Comparison of ENCODE assay signal across 20 cellular contexts in genomic region chr2:218332288-218332687, GRCh38. TPM values are rescaled to one million over a fixed set of nuclear protein-coding genes. Genes with fewer than 3 reads are reported as not detected.
DNase-seq lines count a peak whose midpoint lies in the region; ATAC-seq, FAIRE-seq and TF ChIP-seq lines count a peak whose summit lies in the region.
"Had no signal": no experiment of that assay in that cellular context is flagged by ENCODE, and none has a peak within 500 bp of the region (broad histone marks: within the 10 kb centered on the region; RNA-seq: fewer than 3 reads in every experiment).

No MANE protein-coding gene starts in this region.

- WGBS in A549 (ENCODE audit: missing lambda C conversion rate): 96% methylated on average over 1 of the region's 1 CpG
- no CpG with 5 or more reads among the region's 1 CpG for WGBS in H9 (ENCODE audit: extremely low coverage, insufficient read length, low lambda C conversion rate)
- 44% methylated on average over 1 of the region's 1 CpG for WGBS in K562 (ENCODE audit: insufficient coverage, low coverage, missing lambda C conversion rate)

- no peak for TF ChIP-seq EP300 in A549 (IDR thresholded peaks at IDR 0.05)
- no peak for TF ChIP-seq EP300 in K562 (IDR thresholded peaks at IDR 0.05; ENCODE audit: low read length)

- H3K23ac ChIP-seq in H9 (ENCODE audit: insufficient read length, low read depth, low read length): no peak overlapping the region

- H3K9me3 ChIP-seq in A549: no peaks in the 10 kb centered on the region
- H3K9me3 ChIP-seq in H9 (ENCODE audit: control insufficient read depth, low read depth, low read length): no peaks in the 10 kb centered on the region
- no peaks in the 10 kb centered on the region for H3K9me3 ChIP-seq in K562 (replicated peaks; ENCODE audit: control insufficient read depth, insufficient read depth, low read depth, low read length)
- H3K9me3 ChIP-seq: HAP-1 had no signal

- H4K91ac ChIP-seq in H9 (ENCODE audit: insufficient read length, low read depth, low read length): no peak overlapping the region

- no peak for TF ChIP-seq POLR2A in A549 (IDR thresholded peaks at IDR 0.05; ENCODE audit: low read length)
- TF ChIP-seq POLR2A in K562 (conservative IDR thresholded peaks at IDR 0.05): no peak

- H3K27ac Mint-ChIP-seq in H9 (peak overlapping the region in 2 of 3 experiments; percentile 85 to 91; a peak in 4 of 7 replicates), mesothelial cell of epicardium (peak overlapping the region; percentile 32)
- H3K27ac Mint-ChIP-seq: activated CD4-positive, alpha-beta memory T cell treated with anti-CD3 and anti-CD28 coated beads for 36 hours had no signal

- no peak for TF ChIP-seq RAD21 in A549 (conservative IDR thresholded peaks at IDR 0.05 in 1 of 2, IDR thresholded peaks at IDR 0.05 in 1 of 2)
- TF ChIP-seq RAD21 in K562 (CRISPR knock-in tag; conservative IDR thresholded peaks at IDR 0.05 in 1 of 2, IDR thresholded peaks at IDR 0.05 in 1 of 2): no peak

- intact Hi-C loops in K562 (cut with micrococcal nuclease): no loop called here

- no peak for DNase-seq in A549 (ENCODE audit: low read depth in 1 of 2, low spot score in 1 of 2)
- no peak for DNase-seq in H9
- peak in 1 of 4 experiments; percentile 32 for DNase-seq in K562 (ENCODE audit: extremely low read depth in 1 of 4, low spot score in 3 of 4)
- DNase-seq in mesothelial cell of epicardium (ENCODE audit: low spot score in 2 of 2, unreplicated experiment in 2 of 2): no peak
- DNase-seq in activated T-cell treated with anti-CD3 and anti-CD28 coated beads for 4 hours: no peak
- DNase-seq in RWPE1 (ENCODE audit: low spot score): no peak
- DNase-seq in activated effector memory CD4-positive, alpha-beta T cell treated with Interleukin-2 at 50 U/mL for 16 hours: no peak
- DNase-seq: activated gamma-delta T cell; DMS79; NCI-H1105 treated with DMSO at 0.1 percent for 48 hours; NCI-H446; stimulated activated CD8-positive, alpha-beta memory T cell treated with anti-CD3 and anti-CD28 coated beads, Interleukin-4, amount 100 ng/mL, for 48 hours had no signal

- no peaks in the 10 kb centered on the region for H3K23me2 ChIP-seq in H9 (ENCODE audit: insufficient read length, low read depth, low read length, poor library complexity, severe bottlenecking)

- H3T11ph ChIP-seq in H9 (ENCODE audit: low read length): no peak overlapping the region

- no peaks in the 10 kb centered on the region for H3K9me1 ChIP-seq in K562 (ENCODE audit: control insufficient read depth, insufficient read depth, low read length)

- H2BK5ac ChIP-seq in H9 (ENCODE audit: insufficient read length, low read length): no peak overlapping the region

- no peak overlapping the region for H3K4ac ChIP-seq in H9 (ENCODE audit: low read depth, low read length)

- H2BK12ac ChIP-seq in H9 (ENCODE audit: insufficient read length, low read depth, low read length): no peak overlapping the region

- POLR2A ChIA-PET in A549 (lab: Yijun Ruan, JAX) (no interaction called here), K562 (lab: Yijun Ruan, JAX) (interaction anchor here (1.7 to 2.2 kb wide), 3 partner anchors 9 to 35 kb away, joined by 4 to 7 read pairs (median 5); no protein-coding TSS in a partner anchor), RWPE1 (lab: Yijun Ruan, JAX; ENCODE audit: low non-redundant PET) (no interaction called here)

- H3K9me3 Mint-ChIP-seq in H9 (no peaks in the 10 kb centered on the region), mesothelial cell of epicardium (peaks cover 4% of the 10 kb centered on the region)
- H3K9me3 Mint-ChIP-seq: activated CD4-positive, alpha-beta memory T cell treated with anti-CD3 and anti-CD28 coated beads for 36 hours had no signal

- no peak overlapping the region for H4K8ac ChIP-seq in H9 (replicated peaks; ENCODE audit: insufficient read length, low read depth, low read length)

- peak overlapping the region in 1 of 2 experiments; percentile 21; a peak in 1 of 6 replicates for H3K27ac ChIP-seq in A549
- H3K27ac ChIP-seq in H9 (ENCODE audit: insufficient read length, low read depth, low read length): no peak overlapping the region
- peak overlapping the region; percentile 98 for H3K27ac ChIP-seq in K562 (ENCODE audit: extremely low read depth, low read depth, low read length)
- no peak overlapping the region for H3K27ac ChIP-seq in RWPE1

- no peak overlapping the region for H3K4me2 ChIP-seq in A549
- H3K4me2 ChIP-seq in H9 (ENCODE audit: insufficient read depth, insufficient read length, low read length): no peak overlapping the region
- peak overlapping the region; percentile 90 for H3K4me2 ChIP-seq in K562 (ENCODE audit: insufficient read depth, low read length)

- H3K9ac ChIP-seq in H9 (ENCODE audit: extremely low read depth, insufficient read length, low read length): no peak overlapping the region
- peak overlapping the region; percentile 85 to 95 for H3K9ac ChIP-seq in K562 (ENCODE audit: insufficient read depth in 1 of 2, low read depth in 2 of 2, low read length in 2 of 2)

- H3K14ac ChIP-seq in H9 (ENCODE audit: insufficient read depth, low read length): no peak overlapping the region

- H2AFZ ChIP-seq in H9 (ENCODE audit: low read length) (no peak overlapping the region), K562 (ENCODE audit: low read depth, low read length) (peak overlapping the region; percentile 14; the same call in 1 of the 2 replicates)

- H3K56ac ChIP-seq in H9 (ENCODE audit: insufficient read length, low read depth, low read length): no peak overlapping the region

- CTCF ChIA-PET in A549 (lab: Yijun Ruan, JAX) (interaction anchor here (1.2 kb wide), 1 partner anchor 31 kb away, joined by 4 read pairs; no protein-coding TSS in a partner anchor), K562 (lab: Yijun Ruan, JAX; ENCODE audit: low intra/inter-chr PET ratio) (no interaction called here), RWPE1 (lab: Yijun Ruan, JAX) (interaction anchor here (0.8 kb wide), 1 partner anchor 59 kb away, joined by 3 read pairs; no protein-coding TSS in a partner anchor)

- H3K36me3 Mint-ChIP-seq in H9 (ENCODE audit: insufficient read depth in 1 of 3, low read depth in 3 of 3) (no peaks in the 10 kb centered on the region), mesothelial cell of epicardium (peaks cover 6% of the 10 kb centered on the region)
- H3K36me3 Mint-ChIP-seq: activated CD4-positive, alpha-beta memory T cell treated with anti-CD3 and anti-CD28 coated beads for 36 hours had no signal

- H3K4me3 Mint-ChIP-seq in H9 (no peak overlapping the region), mesothelial cell of epicardium (no peak overlapping the region)
- H3K4me3 Mint-ChIP-seq: activated CD4-positive, alpha-beta memory T cell treated with anti-CD3 and anti-CD28 coated beads for 36 hours had no signal

- H3K4me1 ChIP-seq in A549 (no peaks in the 10 kb centered on the region), H9 (ENCODE audit: insufficient read depth, low read length) (no peaks in the 10 kb centered on the region; the same call in 1 of the 2 replicates), K562 (replicated peaks in 1 of 2; ENCODE audit: control insufficient read depth in 2 of 2, insufficient read depth in 2 of 2, low read length in 2 of 2) (peaks cover 32 to 39% of the 10 kb centered on the region in 2 experiments)

- H3K36me3 ChIP-seq in K562 (ENCODE audit: control insufficient read depth, insufficient read depth, low read length): 0 out of 3 replicates have a peak, but pooled peaks cover 2% of the 10 kb centered on the region
- H3K36me3 ChIP-seq: HAP-1 had no signal

- FAIRE-seq in A549 (lab: Jason Lieb, UNC) (no peak), K562 (lab: Jason Lieb, UNC) (no peak)
- FAIRE-seq: endothelial cell of umbilical vein had no signal

- TF ChIP-seq CTCF in A549 (IDR thresholded peaks at IDR 0.05) (no peak), H9 (conservative IDR thresholded peaks at IDR 0.05) (no peak), K562 (IDR thresholded peaks at IDR 0.05 in 2 of 3, conservative IDR thresholded peaks at IDR 0.05 in 1 of 3; ENCODE audit: insufficient read depth in 2 of 3, low read depth in 1 of 3, low read length in 3 of 3) (no peak), mesothelial cell of epicardium (IDR thresholded peaks at IDR 0.05; ENCODE audit: unreplicated experiment) (no peak), RWPE1 (conservative IDR thresholded peaks at IDR 0.05; ENCODE audit: low read depth) (no peak)

- H2AK5ac ChIP-seq in H9 (ENCODE audit: insufficient read length, low read length): no peak overlapping the region

- no peaks in the 10 kb centered on the region for H4K20me1 ChIP-seq in H9 (ENCODE audit: control insufficient read depth, insufficient read depth, insufficient read length)
- no peaks in the 10 kb centered on the region for H4K20me1 ChIP-seq in K562 (replicated peaks; ENCODE audit: control insufficient read depth, insufficient read depth, low read length)

- H2BK20ac ChIP-seq in H9 (ENCODE audit: low read depth, low read length, poor library complexity, severe bottlenecking): no peak overlapping the region

- no peaks in the 10 kb centered on the region for H3K79me2 ChIP-seq in H9 (ENCODE audit: insufficient read depth, low read length)
- H3K79me2 ChIP-seq in K562 (ENCODE audit: control insufficient read depth, insufficient read depth, low read length): peaks cover 30% of the 10 kb centered on the region

- no peaks in the 10 kb centered on the region for H3K27me3 Mint-ChIP-seq in H9 (ENCODE audit: low read depth)
- no peaks in the 10 kb centered on the region for H3K27me3 Mint-ChIP-seq in mesothelial cell of epicardium (ENCODE audit: low read depth)
- H3K27me3 Mint-ChIP-seq: activated CD4-positive, alpha-beta memory T cell treated with anti-CD3 and anti-CD28 coated beads for 36 hours had no signal

- H3K18ac ChIP-seq in H9 (ENCODE audit: insufficient read length, low read depth, low read length): no peak overlapping the region

- H3K27me3 ChIP-seq in H9 (ENCODE audit: insufficient read depth, low read length) (no peaks in the 10 kb centered on the region), K562 (ENCODE audit: control insufficient read depth in 2 of 2, insufficient read depth in 2 of 2, low read length in 2 of 2) (no peaks in the 10 kb centered on the region)

- H3K4me3 ChIP-seq in A549 (no peak overlapping the region), K562 (peak overlapping the region; percentile 27)
- H3K4me3 ChIP-seq: HAP-1, lung had no signal

- no TSS peak for BruUV-seq in K562 (replicated peaks; lab: Mats Ljungman, UMichigan)

- in situ Hi-C loops in K562 (cut with MboI): no loop called here

- H2BK15ac ChIP-seq in H9 (ENCODE audit: low read depth, low read length): no peak overlapping the region

- no peaks in the 10 kb centered on the region for H3K79me1 ChIP-seq in H9 (ENCODE audit: insufficient read depth, low read depth, low read length, poor library complexity, severe bottlenecking)

- no peak overlapping the region for H4K5ac ChIP-seq in H9 (ENCODE audit: insufficient read length, low read depth, low read length)

- ATAC-seq in A549: peak; percentile 27 to 59; a peak in 4 of 6 replicates
- peak; percentile 30 for ATAC-seq in K562
- no peak for ATAC-seq in HG02571 (IDR thresholded peaks at IDR 0.05; ENCODE audit: unreplicated experiment)

- no peak overlapping the region for H2BK120ac ChIP-seq in H9 (ENCODE audit: low read depth, low read length, poor library complexity, severe bottlenecking)

- H3K4me1 Mint-ChIP-seq in H9 (peaks cover 21 to 32% of the 10 kb centered on the region in 2 experiments), mesothelial cell of epicardium (peaks cover 39% of the 10 kb centered on the region)

RNA-seq across cellular contexts. Expression of gene CATIP, which starts 24.4 kb away (rescaled TPM):
- 0.17 and 0.41 TPM in 2 replicates for polyA plus RNA-seq in A549 (2011; rRNA removed)
- 0.14 and 0.20 TPM in 2 replicates for polyA plus RNA-seq in A549 (2012; cell fraction: cytosol; rRNA removed)
- polyA plus RNA-seq in A549 (2012; cell fraction: nucleus; rRNA removed): 0.33 and 0.34 TPM in 2 replicates
- polyA plus RNA-seq in A549 (2017; fragmentation: RNase III; extraction: RNeasy Plus Mini Kit Qiagen cat#74134 plus additional on column Dnase treatment): 0.09 to 0.15 TPM in 2 of 3 replicates, not detected in the other
- 1.9 and 2.0 TPM in 2 replicates for polyA minus RNA-seq in A549 (2011; rRNA and poly(A)+ RNA removed)
- not detected in 2 replicates for total RNA-seq in H9 (2021)
- total RNA-seq in K562 (2011; cell fraction: chromatin; rRNA removed; ENCODE audit: low replicate concordance): not detected in 2 replicates
- total RNA-seq in K562 (2011; cell fraction: nucleolus; rRNA removed): not detected in 2 replicates
- 1.2 TPM in 1 of 2 replicates, not detected in the other for total RNA-seq in K562 (2011; cell fraction: nucleoplasm; rRNA removed)
- total RNA-seq in K562 (2014; rRNA removed): not detected in 2 replicates
- not detected in 2 replicates for total RNA-seq in K562 (2014; rRNA removed; fragmentation: Illumina TruSeq; extraction: Trizol)
- not detected in 2 replicates for total RNA-seq in K562 (2015; rRNA removed; fragmentation: Illumina TruSeq; extraction: Trizol)
- total RNA-seq in K562 (2021): not detected in 2 replicates
- not detected in 2 replicates for polyA plus RNA-seq in K562 (2011; rRNA removed)
- polyA plus RNA-seq in K562 (2011; cell fraction: cytosol; rRNA removed): not detected in 2 replicates
- polyA plus RNA-seq in K562 (2011; cell fraction: nucleus; rRNA removed): 0.17 TPM in 1 of 2 replicates, not detected in the other
- polyA plus RNA-seq in K562 (2012): 0.18 and 0.37 TPM in 2 replicates
- polyA plus RNA-seq in K562 (2014; fragmentation: Illumina TruSeq; extraction: Trizol): not detected in 2 replicates
- under 1 TPM; 0.06 to 0.08 TPM for polyA plus RNA-seq in K562 (2014; fragmentation: Nextera tagmentation; extraction: Ambion mirVana)
- polyA plus RNA-seq in K562 (2014; rRNA removed): 0.09 TPM in 1 of 2 replicates, not detected in the other
- not detected in 2 replicates for polyA minus RNA-seq in K562 (2011; rRNA and poly(A)+ RNA removed)
- polyA minus RNA-seq in K562 (2011; cell fraction: cytosol; rRNA and poly(A)+ RNA removed): not detected in 2 replicates
- polyA minus RNA-seq in K562 (2011; cell fraction: nucleus; rRNA and poly(A)+ RNA removed): not detected in 2 replicates
- total RNA-seq in mesothelial cell of epicardium: 0.16 TPM in 1 of 3 replicates, not detected in the others
- total RNA-seq: activated CD4-positive, alpha-beta memory T cell treated with anti-CD3 and anti-CD28 coated beads for 36 hours; endothelial cell of umbilical vein; osteoblast; RPMI7951 had no signal
- polyA plus RNA-seq: AG04450, endothelial cell of umbilical vein had no signal

RNA-seq across cellular contexts. Expression of gene TMBIM1, which starts 40.0 kb away (rescaled TPM):
- polyA plus RNA-seq in A549 (2011; rRNA removed) (61.4 and 91.5 TPM in 2 replicates), A549 (2017; fragmentation: RNase III; extraction: RNeasy Plus Mini Kit Qiagen cat#74134 plus additional on column Dnase treatment) (66.6 to 72.1 TPM (median 70.4 TPM) in 3 replicates), K562 (2011; rRNA removed) (45.9 and 66.8 TPM in 2 replicates), K562 (2014; fragmentation: Illumina TruSeq; extraction: Trizol) (105 and 112 TPM in 2 replicates), K562 (2014; fragmentation: Nextera tagmentation; extraction: Ambion mirVana) (10 to 100 TPM; 14.2 to 35.6 TPM), K562 (2014; rRNA removed) (47.0 and 49.5 TPM in 2 replicates)
- 53.4 and 80.7 TPM in 2 replicates for polyA plus RNA-seq in A549 (2012; cell fraction: cytosol; rRNA removed)
- polyA plus RNA-seq in A549 (2012; cell fraction: nucleus; rRNA removed): 65.6 and 87.6 TPM in 2 replicates
- 66.4 and 78.9 TPM in 2 replicates for polyA minus RNA-seq in A549 (2011; rRNA and poly(A)+ RNA removed)
- total RNA-seq in H9 (2021) (17.4 and 20.1 TPM in 2 replicates), K562 (2014; rRNA removed) (64.8 and 71.4 TPM in 2 replicates), K562 (2014; rRNA removed; fragmentation: Illumina TruSeq; extraction: Trizol) (56.6 and 59.2 TPM in 2 replicates), K562 (2015; rRNA removed; fragmentation: Illumina TruSeq; extraction: Trizol) (43.7 and 46.8 TPM in 2 replicates), K562 (2021) (90.7 and 102 TPM in 2 replicates), mesothelial cell of epicardium (74.9 to 82.6 TPM (median 80.7 TPM) in 3 replicates)
- total RNA-seq in K562 (2011; cell fraction: chromatin; rRNA removed; ENCODE audit: low replicate concordance): 60.5 and 126 TPM in 2 replicates
- total RNA-seq in K562 (2011; cell fraction: nucleolus; rRNA removed): 123 and 144 TPM in 2 replicates
- total RNA-seq in K562 (2011; cell fraction: nucleoplasm; rRNA removed): 126 and 128 TPM in 2 replicates
- polyA plus RNA-seq in K562 (2011; cell fraction: cytosol; rRNA removed): 68.3 and 77.4 TPM in 2 replicates
- polyA plus RNA-seq in K562 (2011; cell fraction: nucleus; rRNA removed): 111 and 118 TPM in 2 replicates
- 77.9 and 194 TPM in 2 replicates for polyA plus RNA-seq in K562 (2012)
- 37.4 and 39.0 TPM in 2 replicates for polyA minus RNA-seq in K562 (2011; rRNA and poly(A)+ RNA removed)
- 26.7 and 30.6 TPM in 2 replicates for polyA minus RNA-seq in K562 (2011; cell fraction: cytosol; rRNA and poly(A)+ RNA removed)
- polyA minus RNA-seq in K562 (2011; cell fraction: nucleus; rRNA and poly(A)+ RNA removed): 15.1 and 18.2 TPM in 2 replicates

RNA-seq across cellular contexts. Expression of gene SLC11A1, which starts 49.8 kb away (rescaled TPM):
- polyA plus RNA-seq in A549 (2011; rRNA removed) (0.36 and 0.52 TPM in 2 replicates), A549 (2017; fragmentation: RNase III; extraction: RNeasy Plus Mini Kit Qiagen cat#74134 plus additional on column Dnase treatment) (0.11 to 0.18 TPM (median 0.14 TPM) in 3 replicates), K562 (2011; rRNA removed) (0.54 and 0.64 TPM in 2 replicates), K562 (2014; fragmentation: Illumina TruSeq; extraction: Trizol) (0.40 and 0.43 TPM in 2 replicates), K562 (2014; fragmentation: Nextera tagmentation; extraction: Ambion mirVana) (under 1 TPM; 0.35 to 0.51 TPM), K562 (2014; rRNA removed) (0.69 and 0.99 TPM in 2 replicates)
- 0.21 and 0.22 TPM in 2 replicates for polyA plus RNA-seq in A549 (2012; cell fraction: cytosol; rRNA removed)
- 0.55 and 2.4 TPM in 2 replicates for polyA plus RNA-seq in A549 (2012; cell fraction: nucleus; rRNA removed)
- 1.2 and 1.5 TPM in 2 replicates for polyA minus RNA-seq in A549 (2011; rRNA and poly(A)+ RNA removed)
- total RNA-seq in H9 (2021) (0.04 and 0.11 TPM in 2 replicates), K562 (2014; rRNA removed) (0.98 and 1.0 TPM in 2 replicates), K562 (2014; rRNA removed; fragmentation: Illumina TruSeq; extraction: Trizol) (0.32 and 0.65 TPM in 2 replicates), K562 (2015; rRNA removed; fragmentation: Illumina TruSeq; extraction: Trizol) (0.83 and 1.1 TPM in 2 replicates), K562 (2021) (1.2 and 1.6 TPM in 2 replicates), mesothelial cell of epicardium (0.53 to 0.79 TPM (median 0.76 TPM) in 3 replicates)
- 1.4 and 5.9 TPM in 2 replicates for total RNA-seq in K562 (2011; cell fraction: chromatin; rRNA removed; ENCODE audit: low replicate concordance)
- 4.3 and 4.5 TPM in 2 replicates for total RNA-seq in K562 (2011; cell fraction: nucleolus; rRNA removed)
- total RNA-seq in K562 (2011; cell fraction: nucleoplasm; rRNA removed): 3.5 and 4.8 TPM in 2 replicates
- 0.53 and 1.2 TPM in 2 replicates for polyA plus RNA-seq in K562 (2011; cell fraction: cytosol; rRNA removed)
- polyA plus RNA-seq in K562 (2011; cell fraction: nucleus; rRNA removed): 1.8 and 2.6 TPM in 2 replicates
- polyA plus RNA-seq in K562 (2012): 1.7 and 2.7 TPM in 2 replicates
- 1.3 TPM in 2 replicates for polyA minus RNA-seq in K562 (2011; rRNA and poly(A)+ RNA removed)
- 0.95 and 1.2 TPM in 2 replicates for polyA minus RNA-seq in K562 (2011; cell fraction: cytosol; rRNA and poly(A)+ RNA removed)
- 6.3 and 7.7 TPM in 2 replicates for polyA minus RNA-seq in K562 (2011; cell fraction: nucleus; rRNA and poly(A)+ RNA removed)
- total RNA-seq: endothelial cell of umbilical vein had no signal
- polyA plus RNA-seq: AG04450 had no signal
